Comparison of ENCODE assay signal across 12 cellular contexts in genomic region chr19:1441022-1441426, GRCh38. TPM values are rescaled to one million over a fixed set of nuclear protein-coding genes. Genes with fewer than 3 reads are reported as not detected.
DNase-seq lines count a peak whose midpoint lies in the region; ATAC-seq, FAIRE-seq and TF ChIP-seq lines count a peak whose summit lies in the region.
"Had no signal": no experiment of that assay in that cellular context is flagged by ENCODE, and none has a peak within 500 bp of the region (broad histone marks: within the 10 kb centered on the region; RNA-seq: fewer than 3 reads in every experiment).

No MANE protein-coding gene starts in this region.

- no peak for TF ChIP-seq CTCF in activated CD8-positive, alpha-beta T cell treated with anti-CD3 and anti-CD28 coated beads for 36 hours (IDR thresholded peaks at IDR 0.05)
- no peak for TF ChIP-seq CTCF in GM10266 (IDR thresholded peaks at IDR 0.05; ENCODE audit: control insufficient read depth, insufficient read depth, low read depth, missing control alignments)

- no peak overlapping the region for H3K23ac ChIP-seq in mesendoderm (ENCODE audit: low read length)

- peaks cover 64 to 85% (median 73%) of the 10 kb centered on the region in 10 experiments for H3K4me1 ChIP-seq in BLaER1 treated with 17β-estradiol and CSF1 and Interleukin-3, amounts not matched to agents 10 nM and 100 nM
- no peaks in the 10 kb centered on the region for H3K4me1 ChIP-seq in mesendoderm (ENCODE audit: control insufficient read depth, low read depth, low read length)

- CTCF ChIA-PET in activated CD8-positive, alpha-beta T cell treated with anti-CD3 and anti-CD28 coated beads for 36 hours (lab: Charles Lee) = no interaction called here

- H2BK5ac ChIP-seq in mesendoderm (ENCODE audit: low read length) = no peak overlapping the region

- H3K36me3 Mint-ChIP-seq in activated CD8-positive, alpha-beta T cell treated with anti-CD3 and anti-CD28 coated beads for 36 hours (ENCODE audit: low read depth) = peaks cover 44% of the 10 kb centered on the region

- peaks cover 34 to 49% (median 44%) of the 10 kb centered on the region in 11 experiments for H3K36me3 ChIP-seq in BLaER1 treated with 17β-estradiol and CSF1 and Interleukin-3, amounts not matched to agents 10 nM and 100 nM
- H3K36me3 ChIP-seq in mesendoderm (ENCODE audit: control insufficient read depth, insufficient read depth, low read length) = peaks cover 20% of the 10 kb centered on the region

- H3K4me2 ChIP-seq in BLaER1 treated with 17β-estradiol and CSF1 and Interleukin-3, amounts not matched to agents 10 nM and 100 nM = peak overlapping the region; percentile 95 to 99 (median 98); a peak in 21 of 22 replicates
- H3K4me2 ChIP-seq in mesendoderm (ENCODE audit: low read length) = no peak overlapping the region

- no CpG with 5 or more reads among the region's 9 CpGs for WGBS in mesendoderm (ENCODE audit: extremely low coverage, insufficient coverage, low lambda C conversion rate)

- POLR2A ChIA-PET in activated CD8-positive, alpha-beta T cell treated with anti-CD3 and anti-CD28 coated beads for 36 hours (lab: Charles Lee) = interaction anchor here (0.6 to 2.3 kb wide), 11 partner anchors 10 to 509 kb away, joined by 3 to 6 read pairs (median 3); partner anchors contain the start of gene APC2

- H3K27me3 ChIP-seq in BLaER1 treated with 17β-estradiol and CSF1 and Interleukin-3, amounts not matched to agents 10 nM and 100 nM = peaks cover 9 to 15% (median 10%) of the 10 kb centered on the region in 11 experiments
- no peaks in the 10 kb centered on the region for H3K27me3 ChIP-seq in mesendoderm (ENCODE audit: insufficient read depth, low read length, poor library complexity)

- peak overlapping the region in 4 of 10 experiments; percentile 0 to 97 (median 52); a peak in 4 of 20 replicates for H3K4me3 ChIP-seq in BLaER1 treated with 17β-estradiol and CSF1 and Interleukin-3, amounts not matched to agents 10 nM and 100 nM
- H3K4me3 ChIP-seq in mesendoderm (ENCODE audit: low read length) = no peak overlapping the region
- H3K4me3 ChIP-seq: esophagus muscularis mucosa had no signal

- ATAC-seq in activated CD8-positive, alpha-beta T cell treated with anti-CD3 and anti-CD28 coated beads for 36 hours = no peak
- no peak for ATAC-seq in HG02884 (IDR thresholded peaks at IDR 0.05; ENCODE audit: unreplicated experiment)

- peak; percentile 7; the same call in 1 of the 2 replicates for TF ChIP-seq POLR2A in GM12892 (IDR thresholded peaks at IDR 0.05; ENCODE audit: low read depth, low read length)

- intact Hi-C loops in activated CD8-positive, alpha-beta T cell treated with anti-CD3 and anti-CD28 coated beads for 36 hours (cut with micrococcal nuclease) = no loop called here

- no peak overlapping the region for H4K8ac ChIP-seq in mesendoderm (ENCODE audit: low read depth, low read length)

- no peak overlapping the region for H4K5ac ChIP-seq in mesendoderm (ENCODE audit: low read length)

- H3K27ac ChIP-seq in BLaER1 treated with 17β-estradiol and CSF1 and Interleukin-3, amounts not matched to agents 10 nM and 100 nM = peak overlapping the region in 1 of 11 experiments; percentile 10; a peak in 1 of 22 replicates
- no peak overlapping the region for H3K27ac ChIP-seq in mesendoderm (ENCODE audit: low read depth, low read length)
- H3K27ac ChIP-seq: esophagus muscularis mucosa had no signal

- peaks cover 13% of the 10 kb centered on the region for H3K79me1 ChIP-seq in mesendoderm (ENCODE audit: low read length)

- peaks cover 42% of the 10 kb centered on the region for H3K4me1 Mint-ChIP-seq in activated CD8-positive, alpha-beta T cell treated with anti-CD3 and anti-CD28 coated beads for 36 hours (ENCODE audit: low read depth)

- H3K79me2 ChIP-seq in mesendoderm (ENCODE audit: control insufficient read depth, insufficient read depth, low read length) = peaks cover 29% of the 10 kb centered on the region

- no peak overlapping the region for H3K4ac ChIP-seq in mesendoderm (ENCODE audit: low read depth, low read length)

- peak overlapping the region; percentile 96 to 100 (median 99); a peak in 19 of 22 replicates for H3K9ac ChIP-seq in BLaER1 treated with 17β-estradiol and CSF1 and Interleukin-3, amounts not matched to agents 10 nM and 100 nM
- peak overlapping the region; percentile 24 for H3K9ac ChIP-seq in mesendoderm (ENCODE audit: low read length)

- H3K9me3 Mint-ChIP-seq in activated CD8-positive, alpha-beta T cell treated with anti-CD3 and anti-CD28 coated beads for 36 hours = no peaks in the 10 kb centered on the region

- no peak overlapping the region for H3K56ac ChIP-seq in mesendoderm (ENCODE audit: low read length)

- no peaks in the 10 kb centered on the region for H3K9me3 ChIP-seq in BLaER1 treated with 17β-estradiol and CSF1 and Interleukin-3, amounts not matched to agents 10 nM and 100 nM (replicated peaks in 1 of 11)
- H3K9me3 ChIP-seq: esophagus muscularis mucosa had no signal

- H3K27ac Mint-ChIP-seq in activated CD8-positive, alpha-beta T cell treated with anti-CD3 and anti-CD28 coated beads for 36 hours = peak overlapping the region; percentile 74

- no peak for DNase-seq in GM12892 (ENCODE audit: insufficient read length)
- DNase-seq in activated CD8-positive, alpha-beta T cell treated with anti-CD3 and anti-CD28 coated beads for 36 hours = no peak
- no peak for DNase-seq in mesendoderm
- no peak for DNase-seq in GM10266 (ENCODE audit: extremely low spot score)
- DNase-seq in NCI-H510A treated with DMSO at 0.1 percent for 48 hours (lab: John Stamatoyannopoulos, UW) = no peak
- no peak for DNase-seq in T-helper 9 cell
- DNase-seq: cerebellar nuclear complex, HCEC 1CT, Karpas-422 had no signal

- H3K18ac ChIP-seq in mesendoderm (ENCODE audit: low read length) = no peak overlapping the region

- peaks cover 3% of the 10 kb centered on the region for H3K27me3 Mint-ChIP-seq in activated CD8-positive, alpha-beta T cell treated with anti-CD3 and anti-CD28 coated beads for 36 hours

- FAIRE-seq in GM12892 (lab: Jason Lieb, UNC) = no peak

- H4K20me1 ChIP-seq in BLaER1 treated with 17β-estradiol and CSF1 and Interleukin-3, amounts not matched to agents 10 nM and 100 nM = peaks cover 56 to 97% (median 90%) of the 10 kb centered on the region in 11 experiments

- no peak overlapping the region for H2AK5ac ChIP-seq in mesendoderm (ENCODE audit: low read length)

- no peak overlapping the region for H2BK15ac ChIP-seq in mesendoderm (replicated peaks; ENCODE audit: low read depth)

- H2BK120ac ChIP-seq in mesendoderm (ENCODE audit: low read depth, low read length) = no peak overlapping the region

- H3K4me3 Mint-ChIP-seq in activated CD8-positive, alpha-beta T cell treated with anti-CD3 and anti-CD28 coated beads for 36 hours = peak overlapping the region; percentile 93

RNA-seq across cellular contexts. Expression of gene RPS15, which starts 2.8 kb away (rescaled TPM):
- 1,490 TPM for polyA plus RNA-seq in GM12892 (2012; ENCODE audit: missing spikeins)
- total RNA-seq in activated CD8-positive, alpha-beta T cell treated with anti-CD3 and anti-CD28 coated beads for 36 hours = 1,000 to 10,000 TPM; 1,854 to 1,879 TPM
- 2,706 TPM for polyA plus RNA-seq in mesendoderm (2013, experiment 1 of 2)
- polyA plus RNA-seq in mesendoderm (2013, experiment 2 of 2) = 2,673 TPM

RNA-seq across cellular contexts. Expression of gene APC2, which starts 8.9 kb away (rescaled TPM):
- 0.23 TPM for polyA plus RNA-seq in GM12892 (2012; ENCODE audit: missing spikeins)
- under 1 TPM; 0.07 to 0.29 TPM for total RNA-seq in activated CD8-positive, alpha-beta T cell treated with anti-CD3 and anti-CD28 coated beads for 36 hours
- polyA plus RNA-seq in mesendoderm (2013, experiment 1 of 2) = 0.03 TPM
- 0.06 TPM for polyA plus RNA-seq in mesendoderm (2013, experiment 2 of 2)

RNA-seq across cellular contexts. Expression of gene DAZAP1, which starts 33.6 kb away (rescaled TPM):
- polyA plus RNA-seq in GM12892 (2012; ENCODE audit: missing spikeins) = 74.9 TPM
- 100 to 1,000 TPM; 263 to 283 TPM for total RNA-seq in activated CD8-positive, alpha-beta T cell treated with anti-CD3 and anti-CD28 coated beads for 36 hours
- 243 TPM for polyA plus RNA-seq in mesendoderm (2013, experiment 1 of 2)
- 246 TPM for polyA plus RNA-seq in mesendoderm (2013, experiment 2 of 2)

RNA-seq across cellular contexts. Expression of gene C19orf25, which starts 38.0 kb away (rescaled TPM):
- polyA plus RNA-seq in GM12892 (2012; ENCODE audit: missing spikeins) = 11.2 TPM
- 10 to 100 TPM; 21.3 to 21.5 TPM for total RNA-seq in activated CD8-positive, alpha-beta T cell treated with anti-CD3 and anti-CD28 coated beads for 36 hours
- 21.6 TPM for polyA plus RNA-seq in mesendoderm (2013, experiment 1 of 2)
- 22.2 TPM for polyA plus RNA-seq in mesendoderm (2013, experiment 2 of 2)

RNA-seq across cellular contexts. Expression of gene GAMT, which starts 39.7 kb away (rescaled TPM):
- 12.3 TPM for polyA plus RNA-seq in GM12892 (2012; ENCODE audit: missing spikeins)
- total RNA-seq in activated CD8-positive, alpha-beta T cell treated with anti-CD3 and anti-CD28 coated beads for 36 hours = 10 to 100 TPM; 27.8 to 29.5 TPM
- polyA plus RNA-seq in mesendoderm (2013, experiment 1 of 2) = 5.3 TPM
- polyA plus RNA-seq in mesendoderm (2013, experiment 2 of 2) = 6.2 TPM
